ENCODE assay signal across 19 cellular contexts in the genomic region with DNA sequence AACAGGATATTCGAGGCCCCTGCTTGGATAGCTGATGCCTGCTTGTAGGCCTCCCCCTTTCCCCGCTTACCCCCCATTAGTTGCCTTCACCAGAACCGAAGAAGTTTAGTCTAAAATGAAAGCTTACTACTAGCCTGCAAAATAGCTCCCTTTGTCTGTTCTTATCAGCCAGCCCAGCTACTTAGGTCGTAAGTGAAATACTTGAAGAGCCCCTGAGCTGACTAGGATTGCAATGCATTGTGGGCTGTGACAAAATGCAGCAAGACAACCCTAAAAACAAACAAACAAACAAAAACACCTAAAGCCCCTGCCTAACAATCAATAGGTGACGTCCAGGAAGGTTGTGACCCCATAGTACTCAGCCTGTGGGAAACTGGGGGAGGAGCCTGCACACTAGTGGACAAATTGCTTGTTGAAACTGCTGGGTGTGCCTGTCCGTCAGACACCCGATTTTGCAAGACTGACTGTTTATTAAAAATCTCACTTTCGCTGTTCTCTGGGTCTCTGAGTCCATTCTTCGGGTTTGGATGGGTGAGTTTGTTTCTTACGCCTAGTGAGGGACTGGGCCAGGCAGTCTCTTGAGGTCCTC.
A peak's percentile ranks its signal among the peaks of the same experiment; 100 is the strongest.
DNase-seq lines count a peak whose midpoint lies in the region; ATAC-seq, FAIRE-seq and TF ChIP-seq lines count a peak whose summit lies in the region.
"Had no signal": no experiment of that assay in that cellular context is flagged by ENCODE, and none has a peak within 500 bp of the region (broad histone marks: within the 10 kb centered on the region; RNA-seq: fewer than 3 reads in every experiment).

No MANE protein-coding gene starts in this region.

- no TSS peak for BruUV-seq in OCI-LY7 (replicated peaks; lab: Mats Ljungman, UMichigan)
- BruUV-seq in HepG2 (replicated peaks; lab: Mats Ljungman, UMichigan) = no TSS peak

- H3K27ac ChIP-seq in OCI-LY7 (ENCODE audit: low read depth, low read length, poor library complexity, severe bottlenecking) (no peak overlapping the region), HepG2 (ENCODE audit: extremely low read length, insufficient read depth, low read length) (no peak overlapping the region), adrenal gland (no peak overlapping the region)
- H3K27ac ChIP-seq: dorsolateral prefrontal cortex, left ventricle myocardium inferior, pancreas, VCaP had no signal

- no peak for TF ChIP-seq CTCF in Loucy (conservative IDR thresholded peaks at IDR 0.05; ENCODE audit: low read length)
- no peak for TF ChIP-seq CTCF in OCI-LY7 (conservative IDR thresholded peaks at IDR 0.05; ENCODE audit: low read length)
- no peak for TF ChIP-seq CTCF in HepG2 (CRISPR knock-in tag; IDR thresholded peaks at IDR 0.05)
- no peak for TF ChIP-seq CTCF in adrenal gland (IDR thresholded peaks at IDR 0.05)

- in situ Hi-C loops in HepG2 (cut with HindIII; ENCODE audit: extremely low pct_ligation_motif_present, low pct_unique_long_range_greater_than_20kb) = loop anchor here (5.0 kb wide), 1 partner anchor 105 kb away; a partner anchor contains a TSS

- no peaks in the 10 kb centered on the region for H3K36me3 Mint-ChIP-seq in stimulated activated naive B cell treated with anti-CD40 and anti-IgM and Interleukin-4, amounts not matched to agents 10 μg/mL and 1 μg/mL and 100 μg/mL, for 72 hours

- H3K27ac Mint-ChIP-seq in stimulated activated naive B cell treated with anti-CD40 and anti-IgM and Interleukin-4, amounts not matched to agents 10 μg/mL and 1 μg/mL and 100 μg/mL, for 72 hours = peak overlapping the region; percentile 56
- H3K27ac Mint-ChIP-seq: activated CD4-positive, alpha-beta memory T cell treated with anti-CD3 and anti-CD28 coated beads, Interleukin-2, amount 10 ng/mL, durations not matched to agents 7 days and 5 days; activated naive CD8-positive, alpha-beta T cell treated with anti-CD3 and anti-CD28 coated beads, Interleukin-2, amount 50 U/mL, for 24 hours; activated T-helper 1 cell treated with anti-CD3 and anti-CD28 coated beads, Interleukin-12 subunit alpha, Interleukin-12 subunit beta, Interleukin-2, Interleukin-4 antibody, amounts not matched to agents 30 ng/mL and 10 ng/mL and 1 ng/mL, durations not matched to agents 14 hours and 24 hours and 36 hours had no signal

- POLR2A ChIA-PET in OCI-LY7 (lab: Charles Lee) = interaction anchor here (0.7 to 1.0 kb wide), 4 partner anchors 136 to 207 kb away, joined by 3 to 4 read pairs (median 3); no protein-coding TSS in a partner anchor
- POLR2A ChIA-PET in HepG2 (lab: Yijun Ruan, JAX) = interaction anchor here (1.2 kb wide), 1 partner anchor 714 kb away, joined by 3 read pairs; no protein-coding TSS in a partner anchor

- H3K4me1 ChIP-seq in Loucy (ENCODE audit: insufficient read depth, low read length, poor library complexity, severe bottlenecking) (peaks cover 44% of the 10 kb centered on the region), OCI-LY7 (ENCODE audit: insufficient read depth, low read length, poor library complexity, severe bottlenecking) (peaks cover 92% of the 10 kb centered on the region), HepG2 (ENCODE audit: insufficient read depth, low read length) (peaks cover 53% of the 10 kb centered on the region), adrenal gland (replicated peaks in 1 of 2) (no peaks in the 10 kb centered on the region)
- H3K4me1 ChIP-seq: left ventricle myocardium inferior, pancreas had no signal

- H3K9me2 ChIP-seq in Loucy (replicated peaks; ENCODE audit: low read depth, low read length) (no peaks in the 10 kb centered on the region), OCI-LY7 (ENCODE audit: insufficient read depth, low read length) (no peaks in the 10 kb centered on the region)

- H3K4me3 ChIP-seq in Loucy (ENCODE audit: low read length, poor library complexity, severe bottlenecking) (no peak overlapping the region), OCI-LY7 (ENCODE audit: low read depth, low read length, poor library complexity, severe bottlenecking) (no peak overlapping the region), HepG2 (replicated peaks in 1 of 3; ENCODE audit: insufficient read depth in 1 of 3, low read depth in 2 of 3, low read length in 3 of 3) (peak overlapping the region in 2 of 3 experiments; percentile 20 to 47; a peak in 5 of 6 replicates), adrenal gland (no peak overlapping the region)
- H3K4me3 ChIP-seq: dorsolateral prefrontal cortex, left ventricle myocardium inferior, pancreas had no signal

- H3K9me3 ChIP-seq in Loucy (ENCODE audit: insufficient read depth, low read depth, low read length) (no peaks in the 10 kb centered on the region), OCI-LY7 (ENCODE audit: low read length) (no peaks in the 10 kb centered on the region), HepG2 (ENCODE audit: low read length) (no peaks in the 10 kb centered on the region), adrenal gland (replicated peaks in 1 of 3) (no peaks in the 10 kb centered on the region)
- H3K9me3 ChIP-seq: left ventricle myocardium inferior, pancreas had no signal

- H3K36me3 ChIP-seq in Loucy (ENCODE audit: insufficient read depth, low read length) (no peaks in the 10 kb centered on the region), OCI-LY7 (ENCODE audit: insufficient read depth, low read length) (no peaks in the 10 kb centered on the region), HepG2 (replicated peaks in 1 of 2; ENCODE audit: control insufficient read depth in 1 of 2, insufficient read depth in 2 of 2, low read length in 2 of 2) (no peaks in the 10 kb centered on the region), adrenal gland (replicated peaks in 1 of 2) (no peaks in the 10 kb centered on the region)
- H3K36me3 ChIP-seq: left ventricle myocardium inferior, pancreas had no signal

- TF ChIP-seq EP300 in HepG2 (IDR thresholded peaks at IDR 0.05; ENCODE audit: low read depth in 2 of 2, low read length in 2 of 2) (no peak), HepG2 (CRISPR knock-in tag; IDR thresholded peaks at IDR 0.05; ENCODE audit: borderline replicate concordance) (no peak)

- H3K9ac ChIP-seq in Loucy (ENCODE audit: low read depth, low read length, poor library complexity, severe bottlenecking) (no peak overlapping the region), HepG2 (ENCODE audit: insufficient read depth, low read depth, low read length) (no peak overlapping the region)

- H3K9me3 Mint-ChIP-seq in stimulated activated naive B cell treated with anti-CD40 and anti-IgM and Interleukin-4, amounts not matched to agents 10 μg/mL and 1 μg/mL and 100 μg/mL, for 72 hours = no peaks in the 10 kb centered on the region
- H3K9me3 Mint-ChIP-seq: activated CD4-positive, alpha-beta memory T cell treated with anti-CD3 and anti-CD28 coated beads, Interleukin-2, amount 10 ng/mL, durations not matched to agents 7 days and 5 days; activated naive CD8-positive, alpha-beta T cell treated with anti-CD3 and anti-CD28 coated beads, Interleukin-2, amount 50 U/mL, for 24 hours; activated T-helper 1 cell treated with anti-CD3 and anti-CD28 coated beads, Interleukin-12 subunit alpha, Interleukin-12 subunit beta, Interleukin-2, Interleukin-4 antibody, amounts not matched to agents 30 ng/mL and 10 ng/mL and 1 ng/mL, durations not matched to agents 14 hours and 24 hours and 36 hours had no signal

- intact Hi-C loops in OCI-LY7 (cut with micrococcal nuclease; ENCODE audit: unreplicated experiment) (no loop called here), HepG2 (cut with micrococcal nuclease; ENCODE audit: unreplicated experiment) (loop anchor here (5.0 kb wide), 1 partner anchor 365 kb away; no protein-coding TSS in a partner anchor), adrenal gland (cut with DNase I) (loop anchor here in 1 of 2 donors (5.0 kb wide), 1 partner anchor 220 kb away; no protein-coding TSS in a partner anchor)

- TF ChIP-seq POLR2A in HepG2 (IDR thresholded peaks at IDR 0.05; ENCODE audit: insufficient read depth in 1 of 2, low read depth in 2 of 2, low read length in 2 of 2) (no peak), adrenal gland (IDR thresholded peaks at IDR 0.05) (no peak)

- H4K20me1 ChIP-seq in Loucy (ENCODE audit: insufficient read depth, low read length, poor library complexity, severe bottlenecking) (no peaks in the 10 kb centered on the region), OCI-LY7 (ENCODE audit: insufficient read depth, low read length) (no peaks in the 10 kb centered on the region), HepG2 (ENCODE audit: insufficient read depth, low read length) (no peaks in the 10 kb centered on the region)

- no peaks in the 10 kb centered on the region for H3K79me2 ChIP-seq in Loucy (ENCODE audit: insufficient read depth, low read length)
- H3K79me2 ChIP-seq in OCI-LY7 (ENCODE audit: insufficient read depth, low read depth, low read length) = no peaks in the 10 kb centered on the region
- H3K79me2 ChIP-seq in HepG2 (ENCODE audit: insufficient read depth, low read length) = no peaks in the 10 kb centered on the region

- H3K4me2 ChIP-seq in Loucy (ENCODE audit: low read depth, low read length, poor library complexity, severe bottlenecking) (no peak overlapping the region), OCI-LY7 (ENCODE audit: low read length) (no peak overlapping the region; the same call in 1 of the 2 replicates), HepG2 (ENCODE audit: low read depth, low read length) (peak overlapping the region; percentile 76)

- H2AFZ ChIP-seq in Loucy (ENCODE audit: low read length) (peak overlapping the region; percentile 54; the same call in 1 of the 2 replicates), OCI-LY7 (ENCODE audit: low read length) (peak overlapping the region; percentile 47), HepG2 (ENCODE audit: low read length) (peak overlapping the region; percentile 67)

- DNase-seq in OCI-LY7 (ENCODE audit: low spot score) (no peak), HepG2 (ENCODE audit: low spot score) (peak; percentile 28), A172 (ENCODE audit: low spot score) (no peak), adrenal gland (no peak)
- no peak for DNase-seq in stimulated activated naive B cell treated with anti-CD40 and anti-IgM and Interleukin-4, amounts not matched to agents 10 μg/mL and 1 μg/mL and 100 μg/mL, for 72 hours
- DNase-seq: activated CD4-positive, alpha-beta memory T cell treated with anti-CD3 and anti-CD28 coated beads, Interleukin-2, amount 10 ng/mL, durations not matched to agents 7 days and 5 days; activated naive CD8-positive, alpha-beta T cell treated with anti-CD3 and anti-CD28 coated beads, Interleukin-2, amount 50 U/mL, for 24 hours; erythroblast; KG1; left ventricle myocardium inferior; pancreas; SHP77; stimulated activated CD4-positive, alpha-beta T cell treated with anti-CD3 and anti-CD28 coated beads, Interleukin-4, amount 100 ng/mL, for 24 hours; substantia nigra had no signal

- no peaks in the 10 kb centered on the region for H3K27me3 Mint-ChIP-seq in stimulated activated naive B cell treated with anti-CD40 and anti-IgM and Interleukin-4, amounts not matched to agents 10 μg/mL and 1 μg/mL and 100 μg/mL, for 72 hours
- H3K27me3 Mint-ChIP-seq: activated CD4-positive, alpha-beta memory T cell treated with anti-CD3 and anti-CD28 coated beads, Interleukin-2, amount 10 ng/mL, durations not matched to agents 7 days and 5 days; activated naive CD8-positive, alpha-beta T cell treated with anti-CD3 and anti-CD28 coated beads, Interleukin-2, amount 50 U/mL, for 24 hours had no signal

- peaks cover 76 to 93% of the 10 kb centered on the region in 2 donors for H3K4me1 Mint-ChIP-seq in stimulated activated naive B cell treated with anti-CD40 and anti-IgM and Interleukin-4, amounts not matched to agents 10 μg/mL and 1 μg/mL and 100 μg/mL, for 72 hours

- no peaks in the 10 kb centered on the region for H3F3A ChIP-seq in Loucy (ENCODE audit: low read depth)

- H3K27me3 ChIP-seq in Loucy (ENCODE audit: insufficient read depth, low read length, poor library complexity, severe bottlenecking) (no peaks in the 10 kb centered on the region), HepG2 (ENCODE audit: control insufficient read depth in 1 of 2, insufficient read depth in 2 of 2, low read length in 2 of 2) (peaks cover 0 to 12% of the 10 kb centered on the region in 2 experiments; a peak in 3 of 5 replicates), adrenal gland (no peaks in the 10 kb centered on the region)
- H3K27me3 ChIP-seq: dorsolateral prefrontal cortex, pancreas had no signal

- peak overlapping the region in 1 of 2 donors; percentile 5 for H3K4me3 Mint-ChIP-seq in stimulated activated naive B cell treated with anti-CD40 and anti-IgM and Interleukin-4, amounts not matched to agents 10 μg/mL and 1 μg/mL and 100 μg/mL, for 72 hours
- H3K4me3 Mint-ChIP-seq: activated CD4-positive, alpha-beta memory T cell treated with anti-CD3 and anti-CD28 coated beads, Interleukin-2, amount 10 ng/mL, durations not matched to agents 7 days and 5 days; activated naive CD8-positive, alpha-beta T cell treated with anti-CD3 and anti-CD28 coated beads, Interleukin-2, amount 50 U/mL, for 24 hours; activated T-helper 1 cell treated with anti-CD3 and anti-CD28 coated beads, Interleukin-12 subunit alpha, Interleukin-12 subunit beta, Interleukin-2, Interleukin-4 antibody, amounts not matched to agents 30 ng/mL and 10 ng/mL and 1 ng/mL, durations not matched to agents 14 hours and 24 hours and 36 hours had no signal

- no peak for FAIRE-seq in HepG2 (lab: Jason Lieb, UNC)
- FAIRE-seq: pancreas had no signal

- 2% methylated on average over 10 of the region's 10 CpGs for WGBS in HepG2 (ENCODE audit: low lambda C conversion rate)
- WGBS in adrenal gland, 4 donors = 48 to 70% (median 60%) methylated on average over 8 to 10 of the region's 10 CpGs

- ATAC-seq in HepG2 (peak; percentile 7; the same call in 1 of the 3 replicates), HG03097 (IDR thresholded peaks at IDR 0.05; ENCODE audit: low FRiP score, unreplicated experiment) (no peak)
- ATAC-seq in stimulated activated naive B cell treated with anti-CD40 and anti-IgM and Interleukin-4, amounts not matched to agents 10 μg/mL and 1 μg/mL and 100 μg/mL, for 72 hours (replicated peaks) = no peak
- ATAC-seq: activated naive CD8-positive, alpha-beta T cell treated with anti-CD3 and anti-CD28 coated beads, Interleukin-2, amount 50 U/mL, for 24 hours; pancreas had no signal

- CTCF ChIA-PET in OCI-LY7 (lab: Charles Lee; ENCODE audit: unreplicated experiment) = interaction anchor here (0.6 to 1.6 kb wide), 2 partner anchors 30 to 178 kb away, joined by 3 to 5 read pairs; no protein-coding TSS in a partner anchor
- CTCF ChIA-PET in HepG2 (lab: Yijun Ruan, JAX; ENCODE audit: low intra/inter-chr PET ratio, low total read pairs) = interaction anchor here (4.3 kb wide), 1 partner anchor 221 kb away, joined by 58 read pairs; no protein-coding TSS in a partner anchor

- no peak for TF ChIP-seq RAD21 in HepG2 (CRISPR knock-in tag; IDR thresholded peaks at IDR 0.05)

Comparison
In these comparisons a context has a peak if more than half of its experiments do, and no peak if none do; other contexts are left out.
1. H3K4me3 ChIP-seq: peak in HepG2 (2 of 3); none in Loucy (single experiment), OCI-LY7 (single experiment) and adrenal gland (0 of 4).
2. Peak in every context shown above with its lines, with median percentiles within 50 percentile points of each other: H2AFZ ChIP-seq.